14 cellular contexts compared by ENCODE assay signal in the genomic region with DNA sequence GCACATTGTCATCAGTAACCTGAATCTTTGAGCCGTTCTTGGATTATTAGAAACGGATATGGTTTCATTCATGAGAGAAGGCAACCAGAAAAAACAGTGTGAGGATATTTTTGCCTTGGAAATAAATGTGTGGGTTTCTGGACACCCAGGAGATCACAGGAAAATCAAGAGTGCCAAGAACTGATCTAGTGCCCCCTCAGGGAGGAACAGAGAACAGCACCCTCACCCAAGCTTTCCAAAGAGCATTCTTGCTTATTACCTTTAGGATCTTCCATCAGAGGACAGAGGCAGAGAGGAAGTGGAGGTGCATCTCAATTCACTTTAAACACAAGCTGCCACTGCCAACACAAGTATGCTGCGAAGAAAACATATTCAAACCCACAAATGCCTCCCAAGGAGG.
DNase-seq lines count a peak whose midpoint lies in the region; ATAC-seq, FAIRE-seq and TF ChIP-seq lines count a peak whose summit lies in the region.
"Had no signal": no experiment of that assay in that cellular context is flagged by ENCODE, and none has a peak within 500 bp of the region (broad histone marks: within the 10 kb centered on the region; RNA-seq: fewer than 3 reads in every experiment).

No MANE protein-coding gene starts in this region.

- H3K4me1 Mint-ChIP-seq in H9 = peaks cover 15 to 16% of the 10 kb centered on the region in 2 experiments
- H3K4me1 Mint-ChIP-seq in osteocyte (ENCODE audit: unreplicated experiment) = no peaks in the 10 kb centered on the region
- H3K4me1 Mint-ChIP-seq in activated T-helper 2 cell treated with anti-CD3 and anti-CD28 coated beads, Interferon-gamma antibody, Interleukin-2, Interleukin-4, amounts not matched to agents 10 μg/mL and 5 μg/mL and 100 μg/mL, durations not matched to agents 14 hours and 24 hours and 36 hours (ENCODE audit: low read depth) = no peaks in the 10 kb centered on the region
- H3K4me1 Mint-ChIP-seq: B cell, nephron had no signal

- POLR2A ChIA-PET in Panc1 (lab: Charles Lee) = no interaction called here

- intact Hi-C loops in Panc1 (cut with micrococcal nuclease; ENCODE audit: unreplicated experiment) = no loop called here
- intact Hi-C loops in activated T-helper 2 cell treated with anti-CD3 and anti-CD28 coated beads, Interferon-gamma antibody, Interleukin-2, Interleukin-4, amounts not matched to agents 10 μg/mL and 5 μg/mL and 100 μg/mL, durations not matched to agents 14 hours and 24 hours and 36 hours (cut with micrococcal nuclease) = no loop called here

- no peak overlapping the region for H3T11ph ChIP-seq in H9 (ENCODE audit: low read length)

- ATAC-seq in Panc1 = no peak

- H3K23ac ChIP-seq in H9 (ENCODE audit: insufficient read length, low read depth, low read length) = no peak overlapping the region

- no peak overlapping the region for H2BK20ac ChIP-seq in H9 (ENCODE audit: low read depth, low read length, poor library complexity, severe bottlenecking)

- H4K91ac ChIP-seq in H9 (ENCODE audit: insufficient read length, low read depth, low read length) = no peak overlapping the region

- H3K18ac ChIP-seq in H9 (ENCODE audit: insufficient read length, low read depth, low read length) = no peak overlapping the region

- H3K27ac Mint-ChIP-seq in H9 (no peak overlapping the region), osteocyte (ENCODE audit: unreplicated experiment) (no peak overlapping the region)
- no peak overlapping the region for H3K27ac Mint-ChIP-seq in activated T-helper 2 cell treated with anti-CD3 and anti-CD28 coated beads, Interferon-gamma antibody, Interleukin-2, Interleukin-4, amounts not matched to agents 10 μg/mL and 5 μg/mL and 100 μg/mL, durations not matched to agents 14 hours and 24 hours and 36 hours
- H3K27ac Mint-ChIP-seq: B cell, nephron had no signal

- TF ChIP-seq CTCF in BE2C (IDR thresholded peaks at IDR 0.05; ENCODE audit: low read depth, low read length) (peak; percentile 72), H9 (conservative IDR thresholded peaks at IDR 0.05) (peak; percentile 78), Panc1 (IDR thresholded peaks at IDR 0.05) (peak; percentile 53), osteocyte (IDR thresholded peaks at IDR 0.05) (no peak)

- no peak overlapping the region for H2AK5ac ChIP-seq in H9 (ENCODE audit: insufficient read length, low read length)

- H3K9me3 Mint-ChIP-seq in H9 (no peaks in the 10 kb centered on the region), osteocyte (ENCODE audit: unreplicated experiment) (peaks cover 14% of the 10 kb centered on the region)
- H3K9me3 Mint-ChIP-seq in activated T-helper 2 cell treated with anti-CD3 and anti-CD28 coated beads, Interferon-gamma antibody, Interleukin-2, Interleukin-4, amounts not matched to agents 10 μg/mL and 5 μg/mL and 100 μg/mL, durations not matched to agents 14 hours and 24 hours and 36 hours = peaks cover 24% of the 10 kb centered on the region
- H3K9me3 Mint-ChIP-seq: nephron had no signal

- H2BK12ac ChIP-seq in H9 (ENCODE audit: insufficient read length, low read depth, low read length) = no peak overlapping the region

- DNase-seq in BE2C (peak; percentile 20), H9 (peak; percentile 61), Panc1 (ENCODE audit: low read depth, low spot score) (no peak), iPS-NIHi7 (ENCODE audit: extremely low spot score) (peak; percentile 69), osteocyte (ENCODE audit: extremely low spot score, unreplicated experiment) (no peak), GM19239 (ENCODE audit: insufficient read length, low spot score) (no peak)
- DNase-seq in stimulated activated CD8-positive, alpha-beta memory T cell treated with anti-CD3 and anti-CD28 coated beads, Interleukin-4, amount 100 ng/mL, for 48 hours = no peak
- DNase-seq in activated T-helper 2 cell treated with anti-CD3 and anti-CD28 coated beads, Interferon-gamma antibody, Interleukin-2, Interleukin-4, amounts not matched to agents 10 μg/mL and 5 μg/mL and 100 μg/mL, durations not matched to agents 14 hours and 24 hours and 36 hours (ENCODE audit: low spot score) = no peak
- DNase-seq: foreskin melanocyte, GDM1, NCI-H2171 treated with DMSO at 0.1 percent for 48 hours, uterus had no signal

- H3K14ac ChIP-seq in H9 (ENCODE audit: insufficient read depth, low read length) = no peak overlapping the region

- no peaks in the 10 kb centered on the region for H3K27me3 Mint-ChIP-seq in H9 (ENCODE audit: low read depth)
- H3K27me3 Mint-ChIP-seq in osteocyte (ENCODE audit: unreplicated experiment) = no peaks in the 10 kb centered on the region
- H3K27me3 Mint-ChIP-seq in activated T-helper 2 cell treated with anti-CD3 and anti-CD28 coated beads, Interferon-gamma antibody, Interleukin-2, Interleukin-4, amounts not matched to agents 10 μg/mL and 5 μg/mL and 100 μg/mL, durations not matched to agents 14 hours and 24 hours and 36 hours (ENCODE audit: low read depth) = no peaks in the 10 kb centered on the region
- H3K27me3 Mint-ChIP-seq: B cell had no signal

- H3K9ac ChIP-seq in H9 (ENCODE audit: extremely low read depth, insufficient read length, low read length) = no peak overlapping the region

- FAIRE-seq in GM19239 (lab: Jason Lieb, UNC) = no peak

- no peak overlapping the region for H2BK15ac ChIP-seq in H9 (ENCODE audit: low read depth, low read length)

- no CpG with 5 or more reads among the region's 3 CpGs for WGBS in H9 (ENCODE audit: extremely low coverage, insufficient read length, low lambda C conversion rate)

- H2BK120ac ChIP-seq in H9 (ENCODE audit: low read depth, low read length, poor library complexity, severe bottlenecking) = no peak overlapping the region

- H3K79me2 ChIP-seq in H9 (ENCODE audit: insufficient read depth, low read length) = no peaks in the 10 kb centered on the region

- no peak overlapping the region for H3K4me3 Mint-ChIP-seq in H9
- H3K4me3 Mint-ChIP-seq in osteocyte (ENCODE audit: unreplicated experiment) = no peak overlapping the region
- no peak overlapping the region for H3K4me3 Mint-ChIP-seq in activated T-helper 2 cell treated with anti-CD3 and anti-CD28 coated beads, Interferon-gamma antibody, Interleukin-2, Interleukin-4, amounts not matched to agents 10 μg/mL and 5 μg/mL and 100 μg/mL, durations not matched to agents 14 hours and 24 hours and 36 hours (ENCODE audit: low read depth)
- H3K4me3 Mint-ChIP-seq: B cell, nephron had no signal

- H3K36me3 ChIP-seq in BE2C (no peaks in the 10 kb centered on the region), Panc1 (ENCODE audit: control insufficient read depth, insufficient read depth, low read length) (no peaks in the 10 kb centered on the region)
- H3K36me3 ChIP-seq: uterus had no signal

- H3K4me2 ChIP-seq in H9 (ENCODE audit: insufficient read depth, insufficient read length, low read length) = no peak overlapping the region

- H3K4ac ChIP-seq in H9 (ENCODE audit: low read depth, low read length) = no peak overlapping the region

- no peaks in the 10 kb centered on the region for H3K27me3 ChIP-seq in BE2C
- H3K27me3 ChIP-seq in H9 (ENCODE audit: insufficient read depth, low read length) = no peaks in the 10 kb centered on the region
- no peaks in the 10 kb centered on the region for H3K27me3 ChIP-seq in Panc1 (ENCODE audit: control insufficient read depth, insufficient read depth, low read length)
- H3K27me3 ChIP-seq: uterus had no signal

- H3K4me3 ChIP-seq in BE2C (ENCODE audit: low read depth, low read length) = no peak overlapping the region
- H3K4me3 ChIP-seq in Panc1 (ENCODE audit: low read depth in 2 of 2, low read length in 2 of 2) = no peak overlapping the region
- H3K4me3 ChIP-seq: uterus had no signal

- BruUV-seq in Panc1 (replicated peaks; lab: Mats Ljungman, UMichigan) = no TSS peak

- no peaks in the 10 kb centered on the region for H3K23me2 ChIP-seq in H9 (ENCODE audit: insufficient read length, low read depth, low read length, poor library complexity, severe bottlenecking)

- H3K27ac ChIP-seq in H9 (ENCODE audit: insufficient read length, low read depth, low read length) (no peak overlapping the region), Panc1 (ENCODE audit: low read length) (no peak overlapping the region)
- H3K27ac ChIP-seq: uterus had no signal

- CTCF ChIA-PET in Panc1 (lab: Charles Lee) = interaction anchor here (0.7 kb wide), 2 partner anchors 130 to 406 kb away, joined by 3 to 5 read pairs; no protein-coding TSS in a partner anchor

- in situ Hi-C loops in Panc1 (cut with HindIII; ENCODE audit: low pct_unique_long_range_greater_than_20kb, low sequenced_read_pairs) = no loop called here

- H4K8ac ChIP-seq in H9 (replicated peaks; ENCODE audit: insufficient read length, low read depth, low read length) = no peak overlapping the region

- H4K5ac ChIP-seq in H9 (ENCODE audit: insufficient read length, low read depth, low read length) = no peak overlapping the region

- peaks cover 4% of the 10 kb centered on the region; the same call in 1 of the 2 replicates for H3K4me1 ChIP-seq in BE2C
- H3K4me1 ChIP-seq in H9 (ENCODE audit: insufficient read depth, low read length) = no peaks in the 10 kb centered on the region; the same call in 1 of the 2 replicates
- no peaks in the 10 kb centered on the region for H3K4me1 ChIP-seq in Panc1 (ENCODE audit: control insufficient read depth, insufficient read depth, low read length)
- H3K4me1 ChIP-seq: uterus had no signal

- no peak overlapping the region for H2BK5ac ChIP-seq in H9 (ENCODE audit: insufficient read length, low read length)

- no peaks in the 10 kb centered on the region for H3K9me3 ChIP-seq in BE2C
- no peaks in the 10 kb centered on the region for H3K9me3 ChIP-seq in H9 (ENCODE audit: control insufficient read depth, low read depth, low read length)
- H3K9me3 ChIP-seq in Panc1 (ENCODE audit: control insufficient read depth, insufficient read depth, low read depth, low read length) = no peaks in the 10 kb centered on the region
- H3K9me3 ChIP-seq: uterus had no signal

- H4K20me1 ChIP-seq in H9 (ENCODE audit: control insufficient read depth, insufficient read depth, insufficient read length) = no peaks in the 10 kb centered on the region

- H3K56ac ChIP-seq in H9 (ENCODE audit: insufficient read length, low read depth, low read length) = no peak overlapping the region

- H3K79me1 ChIP-seq in H9 (ENCODE audit: insufficient read depth, low read depth, low read length, poor library complexity, severe bottlenecking) = no peaks in the 10 kb centered on the region

- no peak overlapping the region for H2AFZ ChIP-seq in H9 (ENCODE audit: low read length)

- H3K36me3 Mint-ChIP-seq in H9 (ENCODE audit: insufficient read depth in 1 of 3, low read depth in 3 of 3) (no peaks in the 10 kb centered on the region), osteocyte (ENCODE audit: unreplicated experiment) (no peaks in the 10 kb centered on the region)
- H3K36me3 Mint-ChIP-seq in activated T-helper 2 cell treated with anti-CD3 and anti-CD28 coated beads, Interferon-gamma antibody, Interleukin-2, Interleukin-4, amounts not matched to agents 10 μg/mL and 5 μg/mL and 100 μg/mL, durations not matched to agents 14 hours and 24 hours and 36 hours (ENCODE audit: low read depth) = no peaks in the 10 kb centered on the region

Comparison
In these comparisons a context has a peak if more than half of its experiments do, and no peak if none do; other contexts are left out.
1. DNase-seq: peak in BE2C (single experiment), H9 (single experiment) and iPS-NIHi7 (single experiment); none in Panc1 (single experiment), stimulated activated CD8-positive, alpha-beta memory T cell treated with anti-CD3 and anti-CD28 coated beads, Interleukin-4, amount 100 ng/mL, for 48 hours (single experiment), osteocyte (single experiment), GM19239 (single experiment) and activated T-helper 2 cell treated with anti-CD3 and anti-CD28 coated beads, Interferon-gamma antibody, Interleukin-2, Interleukin-4, amounts not matched to agents 10 μg/mL and 5 μg/mL and 100 μg/mL, durations not matched to agents 14 hours and 24 hours and 36 hours (single experiment).